ENCODE assay signal across 1 cellular context in the genomic region with DNA sequence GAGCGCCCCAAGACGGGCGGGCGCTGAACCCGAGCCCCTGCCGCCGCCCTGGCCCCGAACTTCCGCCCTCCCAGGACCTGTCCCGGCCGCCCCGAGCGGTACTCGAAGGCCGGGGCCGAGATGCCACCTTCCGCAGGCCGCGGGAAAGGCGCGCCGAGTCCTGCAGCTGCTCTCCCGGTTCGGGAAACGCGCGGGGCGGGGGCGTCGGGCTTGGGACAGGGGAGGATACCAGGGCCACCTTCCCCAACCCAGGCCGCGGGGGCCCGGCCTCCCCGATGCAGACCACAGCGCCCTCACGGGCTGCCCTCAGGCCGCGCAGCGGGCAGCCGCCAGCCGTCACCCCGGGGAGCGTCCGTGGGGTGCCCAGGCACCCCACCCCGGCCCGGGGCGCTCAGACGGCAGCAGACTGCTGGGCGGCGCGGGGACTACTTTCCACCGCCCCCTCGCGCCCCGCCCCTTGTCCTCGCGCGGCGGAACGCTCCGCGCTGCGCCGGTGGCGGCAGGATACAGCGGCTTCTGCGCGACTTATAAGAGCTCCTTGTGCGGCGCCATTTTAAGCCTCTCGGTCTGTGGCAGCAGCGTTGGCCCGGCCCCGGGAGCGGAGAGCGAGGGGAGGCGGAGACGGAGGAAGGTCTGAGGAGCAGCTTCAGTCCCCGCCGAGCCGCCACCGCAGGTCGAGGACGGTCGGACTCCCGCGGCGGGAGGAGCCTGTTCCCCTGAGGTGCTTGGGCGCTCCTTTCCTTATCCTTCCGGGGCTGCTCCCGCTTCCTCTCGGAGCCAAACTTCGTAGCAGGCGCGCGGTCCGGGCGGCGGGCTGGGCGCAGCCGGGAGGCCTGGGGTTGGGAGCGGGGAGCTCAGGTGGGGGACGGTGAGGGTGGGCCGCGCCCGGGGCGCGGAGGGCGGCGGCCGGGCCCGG.
TF ChIP-seq lines count a peak whose summit lies in the region.

A gene (plus strand): TSS at position 556 of the 916 bp plus-strand sequence. CDS start 24,564 bp downstream, outside the sequence.

TF ChIP-seq in HepG2, 621 proteins besides CTCF, POLR2A, EP300 and RAD21 (continued from another document and continues in another):
- TF ChIP-seq, protein P1, sequence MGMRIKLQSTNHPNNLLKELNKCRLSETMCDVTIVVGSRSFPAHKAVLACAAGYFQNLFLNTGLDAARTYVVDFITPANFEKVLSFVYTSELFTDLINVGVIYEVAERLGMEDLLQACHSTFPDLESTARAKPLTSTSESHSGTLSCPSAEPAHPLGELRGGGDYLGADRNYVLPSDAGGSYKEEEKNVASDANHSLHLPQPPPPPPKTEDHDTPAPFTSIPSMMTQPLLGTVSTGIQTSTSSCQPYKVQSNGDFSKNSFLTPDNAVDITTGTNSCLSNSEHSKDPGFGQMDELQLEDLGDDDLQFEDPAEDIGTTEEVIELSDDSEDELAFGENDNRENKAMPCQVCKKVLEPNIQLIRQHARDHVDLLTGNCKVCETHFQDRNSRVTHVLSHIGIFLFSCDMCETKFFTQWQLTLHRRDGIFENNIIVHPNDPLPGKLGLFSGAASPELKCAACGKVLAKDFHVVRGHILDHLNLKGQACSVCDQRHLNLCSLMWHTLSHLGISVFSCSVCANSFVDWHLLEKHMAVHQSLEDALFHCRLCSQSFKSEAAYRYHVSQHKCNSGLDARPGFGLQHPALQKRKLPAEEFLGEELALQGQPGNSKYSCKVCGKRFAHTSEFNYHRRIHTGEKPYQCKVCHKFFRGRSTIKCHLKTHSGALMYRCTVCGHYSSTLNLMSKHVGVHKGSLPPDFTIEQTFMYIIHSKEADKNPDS (CRISPR knock-in tag; IDR thresholded peaks at IDR 0.05): peak; percentile 66
- no peak for TF ChIP-seq ELF4 (CRISPR knock-in tag; IDR thresholded peaks at IDR 0.05; ENCODE audit: borderline replicate concordance)
- TF ChIP-seq ZSCAN12 (CRISPR knock-in tag; IDR thresholded peaks at IDR 0.05): 0 out of 2 replicates have a peak, but pooled peaks have one; percentile 55
- TF ChIP-seq, protein P2, sequence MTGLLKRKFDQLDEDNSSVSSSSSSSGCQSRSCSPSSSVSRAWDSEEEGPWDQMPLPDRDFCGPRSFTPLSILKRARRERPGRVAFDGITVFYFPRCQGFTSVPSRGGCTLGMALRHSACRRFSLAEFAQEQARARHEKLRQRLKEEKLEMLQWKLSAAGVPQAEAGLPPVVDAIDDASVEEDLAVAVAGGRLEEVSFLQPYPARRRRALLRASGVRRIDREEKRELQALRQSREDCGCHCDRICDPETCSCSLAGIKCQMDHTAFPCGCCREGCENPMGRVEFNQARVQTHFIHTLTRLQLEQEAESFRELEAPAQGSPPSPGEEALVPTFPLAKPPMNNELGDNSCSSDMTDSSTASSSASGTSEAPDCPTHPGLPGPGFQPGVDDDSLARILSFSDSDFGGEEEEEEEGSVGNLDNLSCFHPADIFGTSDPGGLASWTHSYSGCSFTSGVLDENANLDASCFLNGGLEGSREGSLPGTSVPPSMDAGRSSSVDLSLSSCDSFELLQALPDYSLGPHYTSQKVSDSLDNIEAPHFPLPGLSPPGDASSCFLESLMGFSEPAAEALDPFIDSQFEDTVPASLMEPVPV (CRISPR knock-in tag; IDR thresholded peaks at IDR 0.05): no peak
- TF ChIP-seq, protein P3, sequence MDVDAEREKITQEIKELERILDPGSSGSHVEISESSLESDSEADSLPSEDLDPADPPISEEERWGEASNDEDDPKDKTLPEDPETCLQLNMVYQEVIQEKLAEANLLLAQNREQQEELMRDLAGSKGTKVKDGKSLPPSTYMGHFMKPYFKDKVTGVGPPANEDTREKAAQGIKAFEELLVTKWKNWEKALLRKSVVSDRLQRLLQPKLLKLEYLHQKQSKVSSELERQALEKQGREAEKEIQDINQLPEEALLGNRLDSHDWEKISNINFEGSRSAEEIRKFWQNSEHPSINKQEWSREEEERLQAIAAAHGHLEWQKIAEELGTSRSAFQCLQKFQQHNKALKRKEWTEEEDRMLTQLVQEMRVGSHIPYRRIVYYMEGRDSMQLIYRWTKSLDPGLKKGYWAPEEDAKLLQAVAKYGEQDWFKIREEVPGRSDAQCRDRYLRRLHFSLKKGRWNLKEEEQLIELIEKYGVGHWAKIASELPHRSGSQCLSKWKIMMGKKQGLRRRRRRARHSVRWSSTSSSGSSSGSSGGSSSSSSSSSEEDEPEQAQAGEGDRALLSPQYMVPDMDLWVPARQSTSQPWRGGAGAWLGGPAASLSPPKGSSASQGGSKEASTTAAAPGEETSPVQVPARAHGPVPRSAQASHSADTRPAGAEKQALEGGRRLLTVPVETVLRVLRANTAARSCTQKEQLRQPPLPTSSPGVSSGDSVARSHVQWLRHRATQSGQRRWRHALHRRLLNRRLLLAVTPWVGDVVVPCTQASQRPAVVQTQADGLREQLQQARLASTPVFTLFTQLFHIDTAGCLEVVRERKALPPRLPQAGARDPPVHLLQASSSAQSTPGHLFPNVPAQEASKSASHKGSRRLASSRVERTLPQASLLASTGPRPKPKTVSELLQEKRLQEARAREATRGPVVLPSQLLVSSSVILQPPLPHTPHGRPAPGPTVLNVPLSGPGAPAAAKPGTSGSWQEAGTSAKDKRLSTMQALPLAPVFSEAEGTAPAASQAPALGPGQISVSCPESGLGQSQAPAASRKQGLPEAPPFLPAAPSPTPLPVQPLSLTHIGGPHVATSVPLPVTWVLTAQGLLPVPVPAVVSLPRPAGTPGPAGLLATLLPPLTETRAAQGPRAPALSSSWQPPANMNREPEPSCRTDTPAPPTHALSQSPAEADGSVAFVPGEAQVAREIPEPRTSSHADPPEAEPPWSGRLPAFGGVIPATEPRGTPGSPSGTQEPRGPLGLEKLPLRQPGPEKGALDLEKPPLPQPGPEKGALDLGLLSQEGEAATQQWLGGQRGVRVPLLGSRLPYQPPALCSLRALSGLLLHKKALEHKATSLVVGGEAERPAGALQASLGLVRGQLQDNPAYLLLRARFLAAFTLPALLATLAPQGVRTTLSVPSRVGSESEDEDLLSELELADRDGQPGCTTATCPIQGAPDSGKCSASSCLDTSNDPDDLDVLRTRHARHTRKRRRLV (CRISPR knock-in tag; IDR thresholded peaks at IDR 0.05): no peak
- TF ChIP-seq MEIS2 (CRISPR knock-in tag; IDR thresholded peaks at IDR 0.05): peak; percentile 96
- no peak for TF ChIP-seq SYNCRIP (IDR thresholded peaks at IDR 0.05; ENCODE audit: insufficient read depth, low read depth, low read length)
- TF ChIP-seq HNF4A (CRISPR knock-in tag; IDR thresholded peaks at IDR 0.05): peak; percentile 64
- peak; percentile 53; the same call in 1 of the 2 replicates for TF ChIP-seq GLI4 (CRISPR knock-in tag; IDR thresholded peaks at IDR 0.05; ENCODE audit: borderline replicate concordance)
- TF ChIP-seq, protein P4, sequence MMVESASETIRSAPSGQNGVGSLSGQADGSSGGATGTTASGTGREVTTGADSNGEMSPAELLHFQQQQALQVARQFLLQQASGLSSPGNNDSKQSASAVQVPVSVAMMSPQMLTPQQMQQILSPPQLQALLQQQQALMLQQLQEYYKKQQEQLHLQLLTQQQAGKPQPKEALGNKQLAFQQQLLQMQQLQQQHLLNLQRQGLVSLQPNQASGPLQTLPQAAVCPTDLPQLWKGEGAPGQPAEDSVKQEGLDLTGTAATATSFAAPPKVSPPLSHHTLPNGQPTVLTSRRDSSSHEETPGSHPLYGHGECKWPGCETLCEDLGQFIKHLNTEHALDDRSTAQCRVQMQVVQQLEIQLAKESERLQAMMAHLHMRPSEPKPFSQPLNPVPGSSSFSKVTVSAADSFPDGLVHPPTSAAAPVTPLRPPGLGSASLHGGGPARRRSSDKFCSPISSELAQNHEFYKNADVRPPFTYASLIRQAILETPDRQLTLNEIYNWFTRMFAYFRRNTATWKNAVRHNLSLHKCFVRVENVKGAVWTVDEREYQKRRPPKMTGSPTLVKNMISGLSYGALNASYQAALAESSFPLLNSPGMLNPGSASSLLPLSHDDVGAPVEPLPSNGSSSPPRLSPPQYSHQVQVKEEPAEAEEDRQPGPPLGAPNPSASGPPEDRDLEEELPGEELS (CRISPR knock-in tag; IDR thresholded peaks at IDR 0.05): peak; percentile 69; the same call in 1 of the 2 replicates
- TF ChIP-seq POLR2AphosphoS5 (IDR thresholded peaks at IDR 0.05; ENCODE audit: low read depth, low read length): peak; percentile 97
- no peak; the same call in 1 of the 2 replicates for TF ChIP-seq ZNF224 (CRISPR knock-in tag; IDR thresholded peaks at IDR 0.05)
- peak; percentile 91; the same call in 1 of the 2 replicates for TF ChIP-seq TMF1 (CRISPR knock-in tag; IDR thresholded peaks at IDR 0.05; ENCODE audit: low read depth)
- TF ChIP-seq, protein P5, sequence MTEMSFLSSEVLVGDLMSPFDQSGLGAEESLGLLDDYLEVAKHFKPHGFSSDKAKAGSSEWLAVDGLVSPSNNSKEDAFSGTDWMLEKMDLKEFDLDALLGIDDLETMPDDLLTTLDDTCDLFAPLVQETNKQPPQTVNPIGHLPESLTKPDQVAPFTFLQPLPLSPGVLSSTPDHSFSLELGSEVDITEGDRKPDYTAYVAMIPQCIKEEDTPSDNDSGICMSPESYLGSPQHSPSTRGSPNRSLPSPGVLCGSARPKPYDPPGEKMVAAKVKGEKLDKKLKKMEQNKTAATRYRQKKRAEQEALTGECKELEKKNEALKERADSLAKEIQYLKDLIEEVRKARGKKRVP (CRISPR knock-in tag; IDR thresholded peaks at IDR 0.05): peak in 1 of 2 experiments; percentile 79; a peak in 2 of 4 replicates
- TF ChIP-seq TGIF2 (CRISPR knock-in tag; IDR thresholded peaks at IDR 0.05): peak; percentile 82; the same call in 1 of the 2 replicates
- TF ChIP-seq, protein P6, sequence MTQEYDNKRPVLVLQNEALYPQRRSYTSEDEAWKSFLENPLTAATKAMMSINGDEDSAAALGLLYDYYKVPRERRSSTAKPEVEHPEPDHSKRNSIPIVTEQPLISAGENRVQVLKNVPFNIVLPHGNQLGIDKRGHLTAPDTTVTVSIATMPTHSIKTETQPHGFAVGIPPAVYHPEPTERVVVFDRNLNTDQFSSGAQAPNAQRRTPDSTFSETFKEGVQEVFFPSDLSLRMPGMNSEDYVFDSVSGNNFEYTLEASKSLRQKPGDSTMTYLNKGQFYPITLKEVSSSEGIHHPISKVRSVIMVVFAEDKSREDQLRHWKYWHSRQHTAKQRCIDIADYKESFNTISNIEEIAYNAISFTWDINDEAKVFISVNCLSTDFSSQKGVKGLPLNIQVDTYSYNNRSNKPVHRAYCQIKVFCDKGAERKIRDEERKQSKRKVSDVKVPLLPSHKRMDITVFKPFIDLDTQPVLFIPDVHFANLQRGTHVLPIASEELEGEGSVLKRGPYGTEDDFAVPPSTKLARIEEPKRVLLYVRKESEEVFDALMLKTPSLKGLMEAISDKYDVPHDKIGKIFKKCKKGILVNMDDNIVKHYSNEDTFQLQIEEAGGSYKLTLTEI (CRISPR knock-in tag; conservative IDR thresholded peaks at IDR 0.05): no peak
- no peak for TF ChIP-seq KAT2B (IDR thresholded peaks at IDR 0.05; ENCODE audit: borderline replicate concordance, low read depth, low read length)
- TF ChIP-seq, protein P7, sequence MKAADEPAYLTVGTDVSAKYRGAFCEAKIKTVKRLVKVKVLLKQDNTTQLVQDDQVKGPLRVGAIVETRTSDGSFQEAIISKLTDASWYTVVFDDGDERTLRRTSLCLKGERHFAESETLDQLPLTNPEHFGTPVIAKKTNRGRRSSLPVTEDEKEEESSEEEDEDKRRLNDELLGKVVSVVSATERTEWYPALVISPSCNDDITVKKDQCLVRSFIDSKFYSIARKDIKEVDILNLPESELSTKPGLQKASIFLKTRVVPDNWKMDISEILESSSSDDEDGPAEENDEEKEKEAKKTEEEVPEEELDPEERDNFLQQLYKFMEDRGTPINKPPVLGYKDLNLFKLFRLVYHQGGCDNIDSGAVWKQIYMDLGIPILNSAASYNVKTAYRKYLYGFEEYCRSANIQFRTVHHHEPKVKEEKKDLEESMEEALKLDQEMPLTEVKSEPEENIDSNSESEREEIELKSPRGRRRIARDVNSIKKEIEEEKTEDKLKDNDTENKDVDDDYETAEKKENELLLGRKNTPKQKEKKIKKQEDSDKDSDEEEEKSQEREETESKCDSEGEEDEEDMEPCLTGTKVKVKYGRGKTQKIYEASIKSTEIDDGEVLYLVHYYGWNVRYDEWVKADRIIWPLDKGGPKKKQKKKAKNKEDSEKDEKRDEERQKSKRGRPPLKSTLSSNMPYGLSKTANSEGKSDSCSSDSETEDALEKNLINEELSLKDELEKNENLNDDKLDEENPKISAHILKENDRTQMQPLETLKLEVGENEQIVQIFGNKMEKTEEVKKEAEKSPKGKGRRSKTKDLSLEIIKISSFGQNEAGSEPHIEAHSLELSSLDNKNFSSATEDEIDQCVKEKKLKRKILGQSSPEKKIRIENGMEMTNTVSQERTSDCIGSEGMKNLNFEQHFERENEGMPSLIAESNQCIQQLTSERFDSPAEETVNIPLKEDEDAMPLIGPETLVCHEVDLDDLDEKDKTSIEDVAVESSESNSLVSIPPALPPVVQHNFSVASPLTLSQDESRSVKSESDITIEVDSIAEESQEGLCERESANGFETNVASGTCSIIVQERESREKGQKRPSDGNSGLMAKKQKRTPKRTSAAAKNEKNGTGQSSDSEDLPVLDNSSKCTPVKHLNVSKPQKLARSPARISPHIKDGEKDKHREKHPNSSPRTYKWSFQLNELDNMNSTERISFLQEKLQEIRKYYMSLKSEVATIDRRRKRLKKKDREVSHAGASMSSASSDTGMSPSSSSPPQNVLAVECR (CRISPR knock-in tag; IDR thresholded peaks at IDR 0.05; ENCODE audit: borderline replicate concordance): peak; percentile 92
- peak; percentile 90; the same call in 1 of the 2 replicates for TF ChIP-seq ZNF792 (CRISPR knock-in tag; IDR thresholded peaks at IDR 0.05)
- TF ChIP-seq, protein P8, sequence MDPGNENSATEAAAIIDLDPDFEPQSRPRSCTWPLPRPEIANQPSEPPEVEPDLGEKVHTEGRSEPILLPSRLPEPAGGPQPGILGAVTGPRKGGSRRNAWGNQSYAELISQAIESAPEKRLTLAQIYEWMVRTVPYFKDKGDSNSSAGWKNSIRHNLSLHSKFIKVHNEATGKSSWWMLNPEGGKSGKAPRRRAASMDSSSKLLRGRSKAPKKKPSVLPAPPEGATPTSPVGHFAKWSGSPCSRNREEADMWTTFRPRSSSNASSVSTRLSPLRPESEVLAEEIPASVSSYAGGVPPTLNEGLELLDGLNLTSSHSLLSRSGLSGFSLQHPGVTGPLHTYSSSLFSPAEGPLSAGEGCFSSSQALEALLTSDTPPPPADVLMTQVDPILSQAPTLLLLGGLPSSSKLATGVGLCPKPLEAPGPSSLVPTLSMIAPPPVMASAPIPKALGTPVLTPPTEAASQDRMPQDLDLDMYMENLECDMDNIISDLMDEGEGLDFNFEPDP (CRISPR knock-in tag; conservative IDR thresholded peaks at IDR 0.05): no peak
- TF ChIP-seq HHEX (CRISPR knock-in tag; IDR thresholded peaks at IDR 0.05): no peak
- TF ChIP-seq, protein P9, sequence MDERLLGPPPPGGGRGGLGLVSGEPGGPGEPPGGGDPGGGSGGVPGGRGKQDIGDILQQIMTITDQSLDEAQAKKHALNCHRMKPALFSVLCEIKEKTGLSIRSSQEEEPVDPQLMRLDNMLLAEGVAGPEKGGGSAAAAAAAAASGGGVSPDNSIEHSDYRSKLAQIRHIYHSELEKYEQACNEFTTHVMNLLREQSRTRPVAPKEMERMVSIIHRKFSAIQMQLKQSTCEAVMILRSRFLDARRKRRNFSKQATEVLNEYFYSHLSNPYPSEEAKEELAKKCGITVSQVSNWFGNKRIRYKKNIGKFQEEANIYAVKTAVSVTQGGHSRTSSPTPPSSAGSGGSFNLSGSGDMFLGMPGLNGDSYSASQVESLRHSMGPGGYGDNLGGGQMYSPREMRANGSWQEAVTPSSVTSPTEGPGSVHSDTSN (CRISPR knock-in tag; IDR thresholded peaks at IDR 0.05): no peak
- peak; percentile 83; the same call in 1 of the 2 replicates for TF ChIP-seq MYNN (CRISPR knock-in tag; IDR thresholded peaks at IDR 0.05; ENCODE audit: low read depth)
- TF ChIP-seq TBX3 (IDR thresholded peaks at IDR 0.05; ENCODE audit: borderline replicate concordance): peak; percentile 71; the same call in 1 of the 2 replicates
- TF ChIP-seq NKX3-1 (CRISPR knock-in tag; IDR thresholded peaks at IDR 0.05): peak; percentile 87; the same call in 1 of the 2 replicates
- no peak for TF ChIP-seq SATB2 (CRISPR knock-in tag; IDR thresholded peaks at IDR 0.05)
